In genomic region chr6:3023663-3024483, GRCh38 we compare ENCODE assay signal across 1 cellular context.
TF ChIP-seq lines count a peak whose summit lies in the region.

No MANE protein-coding gene starts in this region.

TF ChIP-seq in K562, 482 proteins besides CTCF, POLR2A, EP300 and RAD21 (continued from another document and continues in another):
- TF ChIP-seq CUX1 (CRISPR knock-in tag; IDR thresholded peaks at IDR 0.05) (no peak), AFF4 (CRISPR knock-in tag; IDR thresholded peaks at IDR 0.05) (peak; percentile 92), ZNF740 (CRISPR knock-in tag; IDR thresholded peaks at IDR 0.05) (no peak), ZNF740 (tag; IDR thresholded peaks at IDR 0.05) (no peak), HOMEZ (CRISPR knock-in tag; IDR thresholded peaks at IDR 0.05) (0 out of 2 replicates have a peak, but pooled peaks have one; percentile 37), NRF1 (conservative IDR thresholded peaks at IDR 0.05 in 1 of 2, IDR thresholded peaks at IDR 0.05 in 1 of 2) (peak; percentile 49 to 57; a peak in 3 of 4 replicates), FOXO4 (CRISPR knock-in tag; IDR thresholded peaks at IDR 0.05) (no peak), RFX5 (IDR thresholded peaks at IDR 0.05; ENCODE audit: low read depth, low read length) (no peak), ZNF408 (CRISPR knock-in tag; IDR thresholded peaks at IDR 0.05; ENCODE audit: low read depth) (no peak), CLOCK (CRISPR knock-in tag; IDR thresholded peaks at IDR 0.05; ENCODE audit: borderline replicate concordance) (0 out of 2 replicates have a peak, but pooled peaks have one; percentile 52), MTA1 (IDR thresholded peaks at IDR 0.05; ENCODE audit: borderline replicate concordance) (peak; percentile 55; the same call in 1 of the 2 replicates), MXD1 (CRISPR knock-in tag; IDR thresholded peaks at IDR 0.05; ENCODE audit: borderline replicate concordance, poor library complexity, severe bottlenecking) (no peak), NFXL1 (CRISPR knock-in tag; IDR thresholded peaks at IDR 0.05) (peak; percentile 66; the same call in 1 of the 2 replicates), SMARCC2 (IDR thresholded peaks at IDR 0.05; ENCODE audit: low read depth) (no peak), STAG1 (CRISPR knock-in tag; IDR thresholded peaks at IDR 0.05; ENCODE audit: borderline replicate concordance) (no peak), HMG20A (CRISPR knock-in tag; conservative IDR thresholded peaks at IDR 0.05) (no peak), PRPF4 (IDR thresholded peaks at IDR 0.05; ENCODE audit: insufficient read depth, low read depth, low read length, poor library complexity, severe bottlenecking) (no peak), EZH2 (IDR thresholded peaks at IDR 0.05; ENCODE audit: borderline replicate concordance, low read depth, low read length) (no peak), NCOA6 (IDR thresholded peaks at IDR 0.05) (no peak), CHD4 (IDR thresholded peaks at IDR 0.05; ENCODE audit: insufficient read depth, insufficient replicate concordance, low read depth, low read length, poor library complexity, severe bottlenecking) (no peak), MTF1 (CRISPR knock-in tag; IDR thresholded peaks at IDR 0.05; ENCODE audit: borderline replicate concordance) (no peak; the same call in 1 of the 2 replicates), HDAC2 (IDR thresholded peaks at IDR 0.05) (no peak; the same call in 1 of the 2 replicates), E2F3 (CRISPR knock-in tag; IDR thresholded peaks at IDR 0.05) (0 out of 2 replicates have a peak, but pooled peaks have one; percentile 3), KAT8 (IDR thresholded peaks at IDR 0.05; ENCODE audit: low read depth) (no peak), ATF6 (CRISPR knock-in tag; IDR thresholded peaks at IDR 0.05) (peak; percentile 99), BCOR (IDR thresholded peaks at IDR 0.05) (peak; percentile 64; the same call in 1 of the 2 replicates), HIVEP1 (CRISPR knock-in tag; IDR thresholded peaks at IDR 0.05) (no peak), ZNF395 (CRISPR knock-in tag; IDR thresholded peaks at IDR 0.05) (peak; percentile 47), ZNF282 (CRISPR knock-in tag; IDR thresholded peaks at IDR 0.05) (no peak), NR3C1 (CRISPR knock-in tag; IDR thresholded peaks at IDR 0.05) (no peak), SRSF9 (IDR thresholded peaks at IDR 0.05; ENCODE audit: borderline replicate concordance, low read depth, low read length) (no peak), ZNF449 (CRISPR knock-in tag; IDR thresholded peaks at IDR 0.05) (peak; percentile 64; the same call in 1 of the 2 replicates), ZNF197 (CRISPR knock-in tag; IDR thresholded peaks at IDR 0.05; ENCODE audit: low read depth) (no peak), BHLHE40 (IDR thresholded peaks at IDR 0.05; ENCODE audit: low read length) (peak; percentile 94), MAX (CRISPR knock-in tag; IDR thresholded peaks at IDR 0.05) (peak; percentile 96), CBFA2T3 (IDR thresholded peaks at IDR 0.05) (peak; percentile 71), SMC3 (conservative IDR thresholded peaks at IDR 0.05; ENCODE audit: insufficient read depth, low read depth, low read length) (no peak; the same call in 1 of the 2 replicates)
